In genomic region chr12:27572486-27573255, GRCh38 we compare ENCODE assay signal across 18 cellular contexts. TPM values are rescaled to one million over a fixed set of nuclear protein-coding genes. Genes with fewer than 3 reads are reported as not detected.
DNase-seq lines count a peak whose midpoint lies in the region; ATAC-seq, FAIRE-seq and TF ChIP-seq lines count a peak whose summit lies in the region.
"Had no signal": no experiment of that assay in that cellular context is flagged by ENCODE, and none has a peak within 500 bp of the region (broad histone marks: within the 10 kb centered on the region; RNA-seq: fewer than 3 reads in every experiment).

No MANE protein-coding gene starts in this region.

- H3K4me3 ChIP-seq in brain microvascular endothelial cell (ENCODE audit: low read depth, low read length) (no peak overlapping the region), smooth muscle cell (no peak overlapping the region)
- H3K4me3 ChIP-seq: BLaER1, gastroesophageal sphincter, testis had no signal

- peak; percentile 52 for FAIRE-seq in HTR-8/SVneo (lab: Jason Lieb, UNC)
- FAIRE-seq: GM12891 had no signal

- H3K27me3 Mint-ChIP-seq in activated T-helper 1 cell treated with anti-CD3 and anti-CD28 coated beads, Interleukin-12 subunit alpha, Interleukin-12 subunit beta, Interleukin-2, Interleukin-4 antibody, amounts not matched to agents 30 ng/mL and 10 ng/mL and 1 ng/mL, durations not matched to agents 14 hours and 24 hours and 36 hours (ENCODE audit: insufficient read depth): peaks cover 2% of the 10 kb centered on the region
- H3K27me3 Mint-ChIP-seq: activated naive CD8-positive, alpha-beta T cell treated with anti-CD3 and anti-CD28 coated beads, Interleukin-2, amount 50 U/mL, for 24 hours; progenitor cell of endocrine pancreas had no signal

- H3K4me1 Mint-ChIP-seq in activated T-helper 1 cell treated with anti-CD3 and anti-CD28 coated beads, Interleukin-12 subunit alpha, Interleukin-12 subunit beta, Interleukin-2, Interleukin-4 antibody, amounts not matched to agents 30 ng/mL and 10 ng/mL and 1 ng/mL, durations not matched to agents 14 hours and 24 hours and 36 hours (ENCODE audit: low read depth): peaks cover 21% of the 10 kb centered on the region

- peaks cover 51% of the 10 kb centered on the region for H4K20me1 ChIP-seq in smooth muscle cell (ENCODE audit: low read depth)

- peaks cover 12% of the 10 kb centered on the region for H3K36me3 Mint-ChIP-seq in activated T-helper 1 cell treated with anti-CD3 and anti-CD28 coated beads, Interleukin-12 subunit alpha, Interleukin-12 subunit beta, Interleukin-2, Interleukin-4 antibody, amounts not matched to agents 30 ng/mL and 10 ng/mL and 1 ng/mL, durations not matched to agents 14 hours and 24 hours and 36 hours (ENCODE audit: low read depth)
- H3K36me3 Mint-ChIP-seq: natural killer cell treated with Interleukin-12 subunit alpha and Interleukin-12 subunit beta and Interleukin-15 and Interleukin-18, amount 100 ng/mL, for 72 hours had no signal

- no peaks in the 10 kb centered on the region for H3K27me3 ChIP-seq in brain microvascular endothelial cell (replicated peaks)
- H3K27me3 ChIP-seq in foreskin keratinocyte: no peaks in the 10 kb centered on the region
- no peaks in the 10 kb centered on the region for H3K27me3 ChIP-seq in smooth muscle cell (ENCODE audit: low read depth)
- H3K27me3 ChIP-seq: BLaER1, gastroesophageal sphincter, testis had no signal

- H3K9me3 Mint-ChIP-seq in activated T-helper 1 cell treated with anti-CD3 and anti-CD28 coated beads, Interleukin-12 subunit alpha, Interleukin-12 subunit beta, Interleukin-2, Interleukin-4 antibody, amounts not matched to agents 30 ng/mL and 10 ng/mL and 1 ng/mL, durations not matched to agents 14 hours and 24 hours and 36 hours: no peaks in the 10 kb centered on the region
- H3K9me3 Mint-ChIP-seq: activated naive CD8-positive, alpha-beta T cell treated with anti-CD3 and anti-CD28 coated beads, Interleukin-2, amount 50 U/mL, for 24 hours; effector memory CD8-positive, alpha-beta T cell; natural killer cell treated with Interleukin-12 subunit alpha and Interleukin-12 subunit beta and Interleukin-15 and Interleukin-18, amount 100 ng/mL, for 72 hours; T-helper 2 cell treated with Interferon-gamma antibody and Interleukin-4, amounts not matched to agents 5 μg/mL and 100 μg/mL, for 36 hours had no signal

- H2AFZ ChIP-seq in smooth muscle cell (ENCODE audit: low read depth): no peak overlapping the region

- TF ChIP-seq CTCF in brain microvascular endothelial cell (IDR thresholded peaks at IDR 0.05; ENCODE audit: low read depth, low read length, missing control alignments) (no peak), foreskin keratinocyte (conservative IDR thresholded peaks at IDR 0.05) (no peak), smooth muscle cell (IDR thresholded peaks at IDR 0.05; ENCODE audit: borderline replicate concordance, insufficient read depth, poor library complexity, severe bottlenecking) (no peak)

- no peaks in the 10 kb centered on the region for H3K9me3 ChIP-seq in smooth muscle cell (replicated peaks; ENCODE audit: low read depth)
- H3K9me3 ChIP-seq: BLaER1, gastroesophageal sphincter, testis had no signal

- no peak overlapping the region for H3K4me2 ChIP-seq in smooth muscle cell
- H3K4me2 ChIP-seq: BLaER1 had no signal

- H3K79me2 ChIP-seq in smooth muscle cell (ENCODE audit: low read depth): peaks cover 96% of the 10 kb centered on the region

- H3K9ac ChIP-seq in smooth muscle cell (ENCODE audit: low read depth): no peak overlapping the region
- H3K9ac ChIP-seq: BLaER1 had no signal

- peak overlapping the region; percentile 99 for H3K27ac ChIP-seq in brain microvascular endothelial cell
- peak overlapping the region; percentile 70 for H3K27ac ChIP-seq in foreskin keratinocyte
- peak overlapping the region; percentile 92 for H3K27ac ChIP-seq in smooth muscle cell (ENCODE audit: low read depth)
- H3K27ac ChIP-seq: BLaER1, gastroesophageal sphincter, testis had no signal

- DNase-seq in HTR-8/SVneo (ENCODE audit: insufficient read length, low spot score) (no peak), brain microvascular endothelial cell (peak; percentile 45), foreskin keratinocyte (no peak), smooth muscle cell (lab: John Stamatoyannopoulos, UW; ENCODE audit: unreplicated experiment) (no peak), kidney glomerular epithelial cell (lab: John Stamatoyannopoulos, UW) (no peak), AG08395 (ENCODE audit: low spot score) (no peak)
- DNase-seq in activated T-helper 1 cell treated with anti-CD3 and anti-CD28 coated beads, Interleukin-12 subunit alpha, Interleukin-12 subunit beta, Interleukin-2, Interleukin-4 antibody, amounts not matched to agents 30 ng/mL and 10 ng/mL and 1 ng/mL, durations not matched to agents 14 hours and 24 hours and 36 hours (ENCODE audit: low spot score): no peak
- DNase-seq: activated naive CD8-positive, alpha-beta T cell treated with anti-CD3 and anti-CD28 coated beads, Interleukin-2, amount 50 U/mL, for 24 hours; effector memory CD8-positive, alpha-beta T cell; NCI-H146; NCI-H748 treated with DMSO at 0.1 percent for 48 hours; testis had no signal

- H3K36me3 ChIP-seq in brain microvascular endothelial cell (replicated peaks) (peaks cover 2% of the 10 kb centered on the region), smooth muscle cell (ENCODE audit: low read depth) (no peaks in the 10 kb centered on the region)
- H3K36me3 ChIP-seq: BLaER1, gastroesophageal sphincter had no signal

- no peak overlapping the region for H3K4me3 Mint-ChIP-seq in activated T-helper 1 cell treated with anti-CD3 and anti-CD28 coated beads, Interleukin-12 subunit alpha, Interleukin-12 subunit beta, Interleukin-2, Interleukin-4 antibody, amounts not matched to agents 30 ng/mL and 10 ng/mL and 1 ng/mL, durations not matched to agents 14 hours and 24 hours and 36 hours
- H3K4me3 Mint-ChIP-seq: activated naive CD8-positive, alpha-beta T cell treated with anti-CD3 and anti-CD28 coated beads, Interleukin-2, amount 50 U/mL, for 24 hours; effector memory CD8-positive, alpha-beta T cell; natural killer cell treated with Interleukin-12 subunit alpha and Interleukin-12 subunit beta and Interleukin-15 and Interleukin-18, amount 100 ng/mL, for 72 hours; T-helper 2 cell treated with Interferon-gamma antibody and Interleukin-4, amounts not matched to agents 5 μg/mL and 100 μg/mL, for 36 hours had no signal

- 95% methylated on average over 2 of the region's 2 CpGs for WGBS in smooth muscle cell (ENCODE audit: low lambda C conversion rate)

- no peak for ATAC-seq in foreskin keratinocyte
- ATAC-seq: activated naive CD8-positive, alpha-beta T cell treated with anti-CD3 and anti-CD28 coated beads, Interleukin-2, amount 50 U/mL, for 24 hours; effector memory CD8-positive, alpha-beta T cell; gastroesophageal sphincter had no signal

- peaks cover 61% of the 10 kb centered on the region for H3K4me1 ChIP-seq in foreskin keratinocyte
- H3K4me1 ChIP-seq in smooth muscle cell (ENCODE audit: low read depth): peaks cover 14% of the 10 kb centered on the region

- intact Hi-C loops in activated T-helper 1 cell treated with anti-CD3 and anti-CD28 coated beads, Interleukin-12 subunit alpha, Interleukin-12 subunit beta, Interleukin-2, Interleukin-4 antibody, amounts not matched to agents 30 ng/mL and 10 ng/mL and 1 ng/mL, durations not matched to agents 14 hours and 24 hours and 36 hours (cut with micrococcal nuclease): no loop called here

- in situ Hi-C loops in brain microvascular endothelial cell (cut with HindIII; ENCODE audit: low pct_ligation_motif_present, low sequenced_read_pairs): no loop called here

- no peak overlapping the region for H3K27ac Mint-ChIP-seq in activated T-helper 1 cell treated with anti-CD3 and anti-CD28 coated beads, Interleukin-12 subunit alpha, Interleukin-12 subunit beta, Interleukin-2, Interleukin-4 antibody, amounts not matched to agents 30 ng/mL and 10 ng/mL and 1 ng/mL, durations not matched to agents 14 hours and 24 hours and 36 hours
- H3K27ac Mint-ChIP-seq: activated naive CD8-positive, alpha-beta T cell treated with anti-CD3 and anti-CD28 coated beads, Interleukin-2, amount 50 U/mL, for 24 hours; effector memory CD8-positive, alpha-beta T cell; natural killer cell treated with Interleukin-12 subunit alpha and Interleukin-12 subunit beta and Interleukin-15 and Interleukin-18, amount 100 ng/mL, for 72 hours; progenitor cell of endocrine pancreas; T-helper 2 cell treated with Interferon-gamma antibody and Interleukin-4, amounts not matched to agents 5 μg/mL and 100 μg/mL, for 36 hours had no signal

- H3F3A ChIP-seq in smooth muscle cell (ENCODE audit: low read depth): no peaks in the 10 kb centered on the region

RNA-seq across cellular contexts. Expression of gene PPFIBP1, which starts 48.7 kb away (rescaled TPM):
- 92.1 and 105 TPM in 2 replicates for total RNA-seq in foreskin keratinocyte
- 12.6 and 14.2 TPM in 2 replicates for polyA plus RNA-seq in foreskin keratinocyte
- total RNA-seq in smooth muscle cell: 150 and 156 TPM in 2 replicates
- 45.7 and 79.1 TPM in 2 replicates for polyA plus RNA-seq in smooth muscle cell
- 53.8 and 55.7 TPM in 2 replicates for total RNA-seq in activated T-helper 1 cell treated with anti-CD3 and anti-CD28 coated beads, Interleukin-12 subunit alpha, Interleukin-12 subunit beta, Interleukin-2, Interleukin-4 antibody, amounts not matched to agents 30 ng/mL and 10 ng/mL and 1 ng/mL, durations not matched to agents 14 hours and 24 hours and 36 hours
